ENCODE assay signal across 24 cellular contexts in genomic region chr10:64211466-64211865, GRCh38.
A peak's percentile ranks its signal among the peaks of the same experiment; 100 is the strongest.
DNase-seq lines count a peak whose midpoint lies in the region; ATAC-seq and TF ChIP-seq lines count a peak whose summit lies in the region.
"Had no signal": no experiment of that assay in that cellular context is flagged by ENCODE, and none has a peak within 500 bp of the region (broad histone marks: within the 10 kb centered on the region; RNA-seq: fewer than 3 reads in every experiment).

No MANE protein-coding gene starts in this region.

- H3K36me3 ChIP-seq in left ventricle myocardium inferior (no peaks in the 10 kb centered on the region), thoracic aorta (no peaks in the 10 kb centered on the region)
- H3K36me3 ChIP-seq: BLaER1 treated with 17β-estradiol and CSF1 and Interleukin-3, amounts not matched to agents 10 nM and 100 nM had no signal

- DNase-seq in RPMI7951 (ENCODE audit: low read depth) (peak; percentile 7), cerebellum (ENCODE audit: low spot score) (peak; percentile 8), left ventricle myocardium inferior (no peak), thoracic aorta (ENCODE audit: low spot score) (no peak), NCI-H2107 treated with DMSO at 0.1 percent for 48 hours (lab: John Stamatoyannopoulos, UW; ENCODE audit: unreplicated experiment) (no peak)
- DNase-seq in activated CD8-positive, alpha-beta T cell treated with anti-CD3 and anti-CD28 coated beads, Interleukin-2, amount 10 ng/mL, durations not matched to agents 7 days and 5 days = no peak
- DNase-seq in stimulated activated CD4-positive, alpha-beta T cell treated with anti-CD3 and anti-CD28 coated beads, Interleukin-4, amount 100 ng/mL, for 1 hour = no peak
- DNase-seq: AML-193; CD4-positive, alpha-beta T cell; DMS53; GF-D8; Kasumi-1; NCI-H1092 treated with DMSO at 0.1 percent for 48 hours; NCI-H1436; NCI-H187; NCI-H526; NCI-H82; NK-92 treated with Interleukin-12 subunit alpha and Interleukin-12 subunit beta, amount 100 ng/mL, for 24 hours; PC-3; SHP77 had no signal

- H3K36me3 Mint-ChIP-seq in activated CD8-positive, alpha-beta T cell treated with anti-CD3 and anti-CD28 coated beads, Interleukin-2, amount 10 ng/mL, durations not matched to agents 7 days and 5 days (ENCODE audit: low read depth) = no peaks in the 10 kb centered on the region

- H3K27ac Mint-ChIP-seq in activated CD8-positive, alpha-beta T cell treated with anti-CD3 and anti-CD28 coated beads, Interleukin-2, amount 10 ng/mL, durations not matched to agents 7 days and 5 days = no peak overlapping the region
- H3K27ac Mint-ChIP-seq: CD4-positive, alpha-beta T cell had no signal

- H3K4me3 ChIP-seq in left ventricle myocardium inferior (no peak overlapping the region), thoracic aorta (peak overlapping the region; percentile 1)
- H3K4me3 ChIP-seq: A549; BLaER1 treated with 17β-estradiol and CSF1 and Interleukin-3, amounts not matched to agents 10 nM and 100 nM; K562 had no signal

- H3K9me3 Mint-ChIP-seq in activated CD8-positive, alpha-beta T cell treated with anti-CD3 and anti-CD28 coated beads, Interleukin-2, amount 10 ng/mL, durations not matched to agents 7 days and 5 days (ENCODE audit: insufficient read depth) = peaks cover 11% of the 10 kb centered on the region
- H3K9me3 Mint-ChIP-seq: CD4-positive, alpha-beta T cell had no signal

- H3K4me1 ChIP-seq in left ventricle myocardium inferior (no peaks in the 10 kb centered on the region), thoracic aorta (ENCODE audit: control insufficient read depth in 1 of 2, low read depth in 2 of 2) (peaks cover 3 to 53% of the 10 kb centered on the region in 2 donors)
- H3K4me1 ChIP-seq: A549; BLaER1 treated with 17β-estradiol and CSF1 and Interleukin-3, amounts not matched to agents 10 nM and 100 nM had no signal

- H3K27ac ChIP-seq in left ventricle myocardium inferior (replicated peaks) = peak overlapping the region; percentile 21
- H3K27ac ChIP-seq in thoracic aorta = peak overlapping the region; percentile 43 to 45
- H3K27ac ChIP-seq: A549; BLaER1 treated with 17β-estradiol and CSF1 and Interleukin-3, amounts not matched to agents 10 nM and 100 nM had no signal

- CTCF ChIA-PET in activated CD8-positive, alpha-beta T cell treated with anti-CD3 and anti-CD28 coated beads, Interleukin-2, amount 10 ng/mL, durations not matched to agents 7 days and 5 days (lab: Charles Lee) = no interaction called here

- POLR2A ChIA-PET in activated CD8-positive, alpha-beta T cell treated with anti-CD3 and anti-CD28 coated beads, Interleukin-2, amount 10 ng/mL, durations not matched to agents 7 days and 5 days (lab: Charles Lee) = no interaction called here

- ATAC-seq in thoracic aorta (ENCODE audit: insufficient number of reproducible peaks, low FRiP score, low read depth) = no peak
- no peak for ATAC-seq in activated CD8-positive, alpha-beta T cell treated with anti-CD3 and anti-CD28 coated beads, Interleukin-2, amount 10 ng/mL, durations not matched to agents 7 days and 5 days
- ATAC-seq: A549, HCT116, K562, PC-3 had no signal

- no peak for TF ChIP-seq CTCF in left ventricle myocardium inferior (IDR thresholded peaks at IDR 0.05; ENCODE audit: borderline replicate concordance)
- TF ChIP-seq CTCF in thoracic aorta (IDR thresholded peaks at IDR 0.05) = no peak

- no peaks in the 10 kb centered on the region for H3K4me1 Mint-ChIP-seq in activated CD8-positive, alpha-beta T cell treated with anti-CD3 and anti-CD28 coated beads, Interleukin-2, amount 10 ng/mL, durations not matched to agents 7 days and 5 days (ENCODE audit: low read depth)

- H3K27me3 ChIP-seq in left ventricle myocardium inferior (ENCODE audit: low read depth) (no peaks in the 10 kb centered on the region), thoracic aorta (replicated peaks; ENCODE audit: insufficient read depth) (no peaks in the 10 kb centered on the region)
- H3K27me3 ChIP-seq: BLaER1 treated with 17β-estradiol and CSF1 and Interleukin-3, amounts not matched to agents 10 nM and 100 nM had no signal

- no peaks in the 10 kb centered on the region for H3K27me3 Mint-ChIP-seq in activated CD8-positive, alpha-beta T cell treated with anti-CD3 and anti-CD28 coated beads, Interleukin-2, amount 10 ng/mL, durations not matched to agents 7 days and 5 days (ENCODE audit: low read depth)
- H3K27me3 Mint-ChIP-seq: CD4-positive, alpha-beta T cell had no signal

- no peak overlapping the region for H3K4me3 Mint-ChIP-seq in activated CD8-positive, alpha-beta T cell treated with anti-CD3 and anti-CD28 coated beads, Interleukin-2, amount 10 ng/mL, durations not matched to agents 7 days and 5 days
- H3K4me3 Mint-ChIP-seq: CD4-positive, alpha-beta T cell had no signal

- peaks cover 41% of the 10 kb centered on the region for H3K9me3 ChIP-seq in left ventricle myocardium inferior (replicated peaks)
- H3K9me3 ChIP-seq in thoracic aorta = no peaks in the 10 kb centered on the region
- H3K9me3 ChIP-seq: A549 had no signal

- intact Hi-C loops in left ventricle myocardium inferior (cut with micrococcal nuclease) = no loop called here

Comparison
In these comparisons a context has a peak if more than half of its experiments do, and no peak if none do; other contexts are left out.
1. DNase-seq: peak in RPMI7951 (single experiment) and cerebellum (single experiment); none in left ventricle myocardium inferior (single experiment), thoracic aorta (single experiment), NCI-H2107 treated with DMSO at 0.1 percent for 48 hours (single experiment), activated CD8-positive, alpha-beta T cell treated with anti-CD3 and anti-CD28 coated beads, Interleukin-2, amount 10 ng/mL, durations not matched to agents 7 days and 5 days (single experiment) and stimulated activated CD4-positive, alpha-beta T cell treated with anti-CD3 and anti-CD28 coated beads, Interleukin-4, amount 100 ng/mL, for 1 hour (single experiment).